1 cellular context compared by ENCODE assay signal in the genomic region with DNA sequence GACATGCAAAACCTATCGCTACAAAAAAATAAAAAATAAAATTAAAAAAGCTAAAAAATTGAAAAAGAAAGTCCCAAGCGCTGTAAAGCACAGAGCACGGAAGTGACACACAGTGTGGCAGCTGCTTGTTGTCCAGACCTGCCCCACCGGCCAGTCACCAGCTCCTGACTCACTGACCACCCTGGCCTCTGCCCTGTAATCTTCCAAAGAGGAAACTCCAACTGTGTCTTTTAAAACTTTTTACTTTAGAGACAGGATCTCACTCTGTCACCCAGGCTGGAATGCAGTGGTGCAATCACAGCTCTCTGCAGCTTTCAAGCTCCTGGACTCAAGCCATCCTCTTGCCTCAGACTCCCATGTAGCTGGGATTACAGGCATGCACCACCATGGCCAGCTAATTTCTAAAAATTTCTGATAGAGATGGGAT.
TF ChIP-seq lines count a peak whose summit lies in the region.

No MANE protein-coding gene starts in this region.

TF ChIP-seq in HepG2, 621 proteins besides CTCF, POLR2A, EP300 and RAD21 (continued from another document and continues in another):
- TF ChIP-seq, protein P1, sequence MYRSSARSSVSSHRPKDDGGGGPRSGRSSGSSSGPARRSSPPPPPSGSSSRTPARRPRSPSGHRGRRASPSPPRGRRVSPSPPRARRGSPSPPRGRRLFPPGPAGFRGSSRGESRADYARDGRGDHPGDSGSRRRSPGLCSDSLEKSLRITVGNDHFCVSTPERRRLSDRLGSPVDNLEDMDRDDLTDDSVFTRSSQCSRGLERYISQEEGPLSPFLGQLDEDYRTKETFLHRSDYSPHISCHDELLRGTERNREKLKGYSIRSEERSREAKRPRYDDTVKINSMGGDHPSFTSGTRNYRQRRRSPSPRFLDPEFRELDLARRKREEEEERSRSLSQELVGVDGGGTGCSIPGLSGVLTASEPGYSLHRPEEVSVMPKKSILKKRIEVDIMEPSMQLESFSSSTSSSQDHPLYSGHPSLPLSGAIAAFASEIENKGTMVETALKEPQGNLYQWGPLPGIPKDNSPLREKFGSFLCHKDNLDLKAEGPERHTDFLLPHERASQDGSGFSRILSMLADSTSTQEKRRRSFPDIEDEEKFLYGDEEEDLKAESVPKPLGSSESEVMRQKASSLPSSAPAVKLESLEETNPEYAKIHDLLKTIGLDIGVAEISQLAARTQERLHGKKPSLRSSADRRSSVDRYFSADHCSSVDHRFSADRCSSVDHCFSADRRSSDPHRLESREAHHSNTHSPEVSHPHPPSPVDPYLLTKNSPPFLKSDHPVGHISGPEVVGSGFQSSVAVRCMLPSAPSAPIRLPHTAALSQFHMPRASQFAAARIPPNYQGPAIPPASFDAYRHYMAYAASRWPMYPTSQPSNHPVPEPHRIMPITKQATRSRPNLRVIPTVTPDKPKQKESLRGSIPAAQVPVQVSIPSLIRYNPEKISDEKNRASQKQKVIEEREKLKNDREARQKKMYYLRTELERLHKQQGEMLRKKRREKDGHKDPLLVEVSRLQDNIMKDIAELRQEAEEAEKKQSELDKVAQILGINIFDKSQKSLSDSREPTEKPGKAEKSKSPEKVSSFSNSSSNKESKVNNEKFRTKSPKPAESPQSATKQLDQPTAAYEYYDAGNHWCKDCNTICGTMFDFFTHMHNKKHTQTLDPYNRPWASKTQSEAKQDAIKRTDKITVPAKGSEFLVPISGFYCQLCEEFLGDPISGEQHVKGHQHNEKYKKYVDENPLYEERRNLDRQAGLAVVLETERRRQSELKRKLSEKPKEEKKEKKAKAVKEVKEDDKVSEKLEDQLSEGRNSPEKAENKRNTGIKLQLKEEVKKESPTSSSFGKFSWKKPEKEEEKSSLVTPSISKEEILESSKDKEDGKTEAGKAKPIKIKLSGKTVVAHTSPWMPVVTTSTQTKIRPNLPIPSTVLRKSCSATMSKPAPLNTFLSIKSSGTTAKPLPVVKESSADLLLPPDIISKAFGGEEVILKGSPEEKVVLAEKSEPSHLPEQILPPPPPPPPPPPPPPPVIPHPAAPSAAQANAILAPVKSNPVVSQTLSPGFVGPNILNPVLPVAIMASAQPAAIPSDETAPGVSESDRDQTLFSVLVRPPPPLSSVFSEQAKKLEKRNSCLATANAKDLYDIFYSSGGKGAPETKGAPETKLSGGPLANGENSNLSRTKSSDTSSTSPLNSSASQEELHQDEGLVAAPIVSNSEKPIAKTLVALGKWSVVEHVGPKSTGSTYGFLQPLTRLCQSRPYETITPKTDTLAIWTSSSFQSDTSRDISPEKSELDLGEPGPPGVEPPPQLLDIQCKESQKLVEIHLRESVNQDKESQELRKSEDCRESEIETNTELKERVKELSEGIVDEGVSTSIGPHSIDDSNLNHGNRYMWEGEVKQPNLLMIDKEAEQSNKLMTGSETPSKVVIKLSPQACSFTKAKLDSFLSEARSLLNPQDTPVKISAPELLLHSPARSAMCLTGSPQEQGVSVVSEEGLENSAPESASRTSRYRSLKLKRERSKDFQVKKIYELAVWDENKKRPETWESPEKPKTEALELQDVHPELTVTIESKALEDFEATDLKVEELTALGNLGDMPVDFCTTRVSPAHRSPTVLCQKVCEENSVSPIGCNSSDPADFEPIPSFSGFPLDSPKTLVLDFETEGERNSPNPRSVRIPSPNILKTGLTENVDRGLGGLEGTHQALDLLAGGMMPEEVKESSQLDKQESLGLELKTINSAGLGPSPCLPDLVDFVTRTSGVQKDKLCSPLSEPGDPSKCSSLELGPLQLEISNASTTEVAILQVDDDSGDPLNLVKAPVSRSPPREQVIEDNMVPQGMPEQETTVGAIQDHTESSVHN (CRISPR knock-in tag; IDR thresholded peaks at IDR 0.05), result no peak
- TF ChIP-seq ZSCAN9 (CRISPR knock-in tag; IDR thresholded peaks at IDR 0.05; ENCODE audit: borderline replicate concordance), result peak; percentile 25; the same call in 1 of the 2 replicates
- TF ChIP-seq, protein P2, sequence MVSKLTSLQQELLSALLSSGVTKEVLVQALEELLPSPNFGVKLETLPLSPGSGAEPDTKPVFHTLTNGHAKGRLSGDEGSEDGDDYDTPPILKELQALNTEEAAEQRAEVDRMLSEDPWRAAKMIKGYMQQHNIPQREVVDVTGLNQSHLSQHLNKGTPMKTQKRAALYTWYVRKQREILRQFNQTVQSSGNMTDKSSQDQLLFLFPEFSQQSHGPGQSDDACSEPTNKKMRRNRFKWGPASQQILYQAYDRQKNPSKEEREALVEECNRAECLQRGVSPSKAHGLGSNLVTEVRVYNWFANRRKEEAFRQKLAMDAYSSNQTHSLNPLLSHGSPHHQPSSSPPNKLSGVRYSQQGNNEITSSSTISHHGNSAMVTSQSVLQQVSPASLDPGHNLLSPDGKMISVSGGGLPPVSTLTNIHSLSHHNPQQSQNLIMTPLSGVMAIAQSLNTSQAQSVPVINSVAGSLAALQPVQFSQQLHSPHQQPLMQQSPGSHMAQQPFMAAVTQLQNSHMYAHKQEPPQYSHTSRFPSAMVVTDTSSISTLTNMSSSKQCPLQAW (CRISPR knock-in tag; IDR thresholded peaks at IDR 0.05), result peak; percentile 56
- peak; percentile 90 for TF ChIP-seq GATAD2A (CRISPR knock-in tag; IDR thresholded peaks at IDR 0.05)
- no peak for TF ChIP-seq ZNF737 (CRISPR knock-in tag; IDR thresholded peaks at IDR 0.05; ENCODE audit: borderline replicate concordance)
- TF ChIP-seq DRAP1 (CRISPR knock-in tag; IDR thresholded peaks at IDR 0.05), result 0 out of 2 replicates have a peak, but pooled peaks have one; percentile 27
- peak; percentile 98 for TF ChIP-seq ZKSCAN1 (IDR thresholded peaks at IDR 0.05; ENCODE audit: low read length)
- TF ChIP-seq ZSCAN25 (CRISPR knock-in tag; IDR thresholded peaks at IDR 0.05), result peak; percentile 90
- TF ChIP-seq NCOA2 (CRISPR knock-in tag; IDR thresholded peaks at IDR 0.05), result peak; percentile 49; the same call in 1 of the 2 replicates
- TF ChIP-seq ATF4 (CRISPR knock-in tag; IDR thresholded peaks at IDR 0.05), result peak in 1 of 2 experiments; percentile 78; a peak in 2 of 4 replicates
- TF ChIP-seq CREM (IDR thresholded peaks at IDR 0.05), result 0 out of 2 replicates have a peak, but pooled peaks have one; percentile 36
- no peak for TF ChIP-seq CREM (CRISPR knock-in tag; IDR thresholded peaks at IDR 0.05)
- 0 out of 2 replicates have a peak, but pooled peaks have one; percentile 14 for TF ChIP-seq ZSCAN29 (CRISPR knock-in tag; conservative IDR thresholded peaks at IDR 0.05)
- 0 out of 2 replicates have a peak, but pooled peaks have one; percentile 27 for TF ChIP-seq LCORL (IDR thresholded peaks at IDR 0.05)
- peak; percentile 87 for TF ChIP-seq LCORL (CRISPR knock-in tag; IDR thresholded peaks at IDR 0.05)
- no peak for TF ChIP-seq AHR (CRISPR knock-in tag; IDR thresholded peaks at IDR 0.05)
- TF ChIP-seq ZNF275 (CRISPR knock-in tag; IDR thresholded peaks at IDR 0.05; ENCODE audit: borderline replicate concordance), result no peak
- peak; percentile 85; the same call in 1 of the 2 replicates for TF ChIP-seq AHDC1 (CRISPR knock-in tag; IDR thresholded peaks at IDR 0.05; ENCODE audit: borderline replicate concordance)
- TF ChIP-seq MEIS2 (CRISPR knock-in tag; IDR thresholded peaks at IDR 0.05), result no peak; the same call in 1 of the 2 replicates
- TF ChIP-seq, protein P3, sequence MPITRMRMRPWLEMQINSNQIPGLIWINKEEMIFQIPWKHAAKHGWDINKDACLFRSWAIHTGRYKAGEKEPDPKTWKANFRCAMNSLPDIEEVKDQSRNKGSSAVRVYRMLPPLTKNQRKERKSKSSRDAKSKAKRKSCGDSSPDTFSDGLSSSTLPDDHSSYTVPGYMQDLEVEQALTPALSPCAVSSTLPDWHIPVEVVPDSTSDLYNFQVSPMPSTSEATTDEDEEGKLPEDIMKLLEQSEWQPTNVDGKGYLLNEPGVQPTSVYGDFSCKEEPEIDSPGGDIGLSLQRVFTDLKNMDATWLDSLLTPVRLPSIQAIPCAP (CRISPR knock-in tag; IDR thresholded peaks at IDR 0.05; ENCODE audit: low read depth), result no peak
- no peak for TF ChIP-seq HNRNPUL1 (IDR thresholded peaks at IDR 0.05; ENCODE audit: low read depth, low read length)
- peak; percentile 20; the same call in 1 of the 2 replicates for TF ChIP-seq NCOR1 (IDR thresholded peaks at IDR 0.05; ENCODE audit: borderline replicate concordance, low read length)
- TF ChIP-seq MAZ (IDR thresholded peaks at IDR 0.05; ENCODE audit: borderline replicate concordance, low read depth, low read length), result no peak
- TF ChIP-seq MAZ (CRISPR knock-in tag; IDR thresholded peaks at IDR 0.05; ENCODE audit: low read depth), result 0 out of 2 replicates have a peak, but pooled peaks have one; percentile 25
- TF ChIP-seq SP5 (CRISPR knock-in tag; IDR thresholded peaks at IDR 0.05; ENCODE audit: borderline replicate concordance, low read depth), result no peak
- TF ChIP-seq HMG20A (CRISPR knock-in tag; IDR thresholded peaks at IDR 0.05; ENCODE audit: borderline replicate concordance), result peak; percentile 54; the same call in 1 of the 2 replicates
- no peak for TF ChIP-seq RAD51 (IDR thresholded peaks at IDR 0.05; ENCODE audit: borderline replicate concordance)
- no peak for TF ChIP-seq NPAS2 (CRISPR knock-in tag; IDR thresholded peaks at IDR 0.05; ENCODE audit: borderline replicate concordance)
- TF ChIP-seq, protein P4, sequence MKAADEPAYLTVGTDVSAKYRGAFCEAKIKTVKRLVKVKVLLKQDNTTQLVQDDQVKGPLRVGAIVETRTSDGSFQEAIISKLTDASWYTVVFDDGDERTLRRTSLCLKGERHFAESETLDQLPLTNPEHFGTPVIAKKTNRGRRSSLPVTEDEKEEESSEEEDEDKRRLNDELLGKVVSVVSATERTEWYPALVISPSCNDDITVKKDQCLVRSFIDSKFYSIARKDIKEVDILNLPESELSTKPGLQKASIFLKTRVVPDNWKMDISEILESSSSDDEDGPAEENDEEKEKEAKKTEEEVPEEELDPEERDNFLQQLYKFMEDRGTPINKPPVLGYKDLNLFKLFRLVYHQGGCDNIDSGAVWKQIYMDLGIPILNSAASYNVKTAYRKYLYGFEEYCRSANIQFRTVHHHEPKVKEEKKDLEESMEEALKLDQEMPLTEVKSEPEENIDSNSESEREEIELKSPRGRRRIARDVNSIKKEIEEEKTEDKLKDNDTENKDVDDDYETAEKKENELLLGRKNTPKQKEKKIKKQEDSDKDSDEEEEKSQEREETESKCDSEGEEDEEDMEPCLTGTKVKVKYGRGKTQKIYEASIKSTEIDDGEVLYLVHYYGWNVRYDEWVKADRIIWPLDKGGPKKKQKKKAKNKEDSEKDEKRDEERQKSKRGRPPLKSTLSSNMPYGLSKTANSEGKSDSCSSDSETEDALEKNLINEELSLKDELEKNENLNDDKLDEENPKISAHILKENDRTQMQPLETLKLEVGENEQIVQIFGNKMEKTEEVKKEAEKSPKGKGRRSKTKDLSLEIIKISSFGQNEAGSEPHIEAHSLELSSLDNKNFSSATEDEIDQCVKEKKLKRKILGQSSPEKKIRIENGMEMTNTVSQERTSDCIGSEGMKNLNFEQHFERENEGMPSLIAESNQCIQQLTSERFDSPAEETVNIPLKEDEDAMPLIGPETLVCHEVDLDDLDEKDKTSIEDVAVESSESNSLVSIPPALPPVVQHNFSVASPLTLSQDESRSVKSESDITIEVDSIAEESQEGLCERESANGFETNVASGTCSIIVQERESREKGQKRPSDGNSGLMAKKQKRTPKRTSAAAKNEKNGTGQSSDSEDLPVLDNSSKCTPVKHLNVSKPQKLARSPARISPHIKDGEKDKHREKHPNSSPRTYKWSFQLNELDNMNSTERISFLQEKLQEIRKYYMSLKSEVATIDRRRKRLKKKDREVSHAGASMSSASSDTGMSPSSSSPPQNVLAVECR (CRISPR knock-in tag; IDR thresholded peaks at IDR 0.05; ENCODE audit: borderline replicate concordance), result peak; percentile 27; the same call in 1 of the 2 replicates
- peak; percentile 81 for TF ChIP-seq ELF3 (CRISPR knock-in tag; IDR thresholded peaks at IDR 0.05)
